ENCODE assay signal across 16 cellular contexts in genomic region chr7:144817001-144817400, GRCh38.
DNase-seq lines count a peak whose midpoint lies in the region; TF ChIP-seq lines count a peak whose summit lies in the region.
"Had no signal": no experiment of that assay in that cellular context is flagged by ENCODE, and none has a peak within 500 bp of the region (broad histone marks: within the 10 kb centered on the region; RNA-seq: fewer than 3 reads in every experiment).

No MANE protein-coding gene starts in this region.

- H3K9me3 Mint-ChIP-seq in activated naive CD4-positive, alpha-beta T cell treated with anti-CD3 and anti-CD28 coated beads, Interleukin-2, amount 50 U/mL, for 24 hours: no peaks in the 10 kb centered on the region
- H3K9me3 Mint-ChIP-seq: CD8-positive, alpha-beta memory T cell had no signal

- no peak for DNase-seq in activated naive CD4-positive, alpha-beta T cell treated with anti-CD3 and anti-CD28 coated beads, Interleukin-2, amount 50 U/mL, for 16 hours
- DNase-seq in epithelial cell of esophagus (ENCODE audit: low read depth) (peak; percentile 18), NCI-H82 (lab: John Stamatoyannopoulos, UW) (no peak), middle frontal gyrus (ENCODE audit: extremely low spot score, low spot score) (no peak)
- no peak for DNase-seq in activated CD4-positive, alpha-beta T cell treated with anti-CD3 and anti-CD28 coated beads, Interleukin-2, amount 50 U/mL, for 48 hours
- DNase-seq: 8988T; AML-193; Caco-2; CD8-positive, alpha-beta memory T cell; DND-41; GDM1; HCEC 1CT; HFFc6 had no signal

- no peak overlapping the region for H3K4me3 Mint-ChIP-seq in activated naive CD4-positive, alpha-beta T cell treated with anti-CD3 and anti-CD28 coated beads, Interleukin-2, amount 50 U/mL, for 24 hours
- H3K4me3 Mint-ChIP-seq: CD8-positive, alpha-beta memory T cell; HFFc6 had no signal

- H3K27me3 Mint-ChIP-seq in activated naive CD4-positive, alpha-beta T cell treated with anti-CD3 and anti-CD28 coated beads, Interleukin-2, amount 50 U/mL, for 24 hours: no peaks in the 10 kb centered on the region
- H3K27me3 Mint-ChIP-seq: CD8-positive, alpha-beta memory T cell had no signal

- peaks cover 92% of the 10 kb centered on the region for H3K4me1 Mint-ChIP-seq in activated naive CD4-positive, alpha-beta T cell treated with anti-CD3 and anti-CD28 coated beads, Interleukin-2, amount 50 U/mL, for 24 hours

- TF ChIP-seq CTCF in epithelial cell of esophagus (IDR thresholded peaks at IDR 0.05; ENCODE audit: insufficient read depth, low read depth, low read length, missing control alignments): no peak

- TF ChIP-seq RAD21 in Ishikawa (IDR thresholded peaks at IDR 0.05; ENCODE audit: low read depth): no peak

- no peak; the same call in 1 of the 2 replicates for TF ChIP-seq EP300 in Ishikawa (IDR thresholded peaks at IDR 0.05; ENCODE audit: borderline replicate concordance)

- H3K36me3 Mint-ChIP-seq in activated naive CD4-positive, alpha-beta T cell treated with anti-CD3 and anti-CD28 coated beads, Interleukin-2, amount 50 U/mL, for 24 hours: peaks cover 9% of the 10 kb centered on the region
- H3K36me3 Mint-ChIP-seq: CD8-positive, alpha-beta memory T cell had no signal

- peak overlapping the region; percentile 17 for H3K27ac Mint-ChIP-seq in activated naive CD4-positive, alpha-beta T cell treated with anti-CD3 and anti-CD28 coated beads, Interleukin-2, amount 50 U/mL, for 24 hours
- H3K27ac Mint-ChIP-seq: HFFc6 had no signal

- H3K4me3 ChIP-seq in epithelial cell of esophagus (ENCODE audit: low read length): no peak overlapping the region
- H3K4me3 ChIP-seq: BLaER1 treated with 17β-estradiol and CSF1 and Interleukin-3, amounts not matched to agents 10 nM and 100 nM had no signal

TF ChIP-seq in Ishikawa, 13 proteins besides CTCF, POLR2A, EP300 and RAD21:
- TF ChIP-seq, protein P1, sequence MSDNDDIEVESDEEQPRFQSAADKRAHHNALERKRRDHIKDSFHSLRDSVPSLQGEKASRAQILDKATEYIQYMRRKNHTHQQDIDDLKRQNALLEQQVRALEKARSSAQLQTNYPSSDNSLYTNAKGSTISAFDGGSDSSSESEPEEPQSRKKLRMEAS (IDR thresholded peaks at IDR 0.05): no peak
- TF ChIP-seq TCF12 (IDR thresholded peaks at IDR 0.05; ENCODE audit: low read depth): no peak
- TF ChIP-seq EGR1 (IDR thresholded peaks at IDR 0.05): no peak
- no peak for TF ChIP-seq ZBTB7A (IDR thresholded peaks at IDR 0.05; ENCODE audit: low read depth)
- TF ChIP-seq NFIC (IDR thresholded peaks at IDR 0.05): peak; percentile 54
- no peak for TF ChIP-seq FOXM1 (IDR thresholded peaks at IDR 0.05; ENCODE audit: borderline replicate concordance, low read depth)
- TF ChIP-seq, protein P2, sequence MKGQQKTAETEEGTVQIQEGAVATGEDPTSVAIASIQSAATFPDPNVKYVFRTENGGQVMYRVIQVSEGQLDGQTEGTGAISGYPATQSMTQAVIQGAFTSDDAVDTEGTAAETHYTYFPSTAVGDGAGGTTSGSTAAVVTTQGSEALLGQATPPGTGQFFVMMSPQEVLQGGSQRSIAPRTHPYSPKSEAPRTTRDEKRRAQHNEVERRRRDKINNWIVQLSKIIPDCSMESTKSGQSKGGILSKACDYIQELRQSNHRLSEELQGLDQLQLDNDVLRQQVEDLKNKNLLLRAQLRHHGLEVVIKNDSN (IDR thresholded peaks at IDR 0.05): no peak
- TF ChIP-seq CEBPB (IDR thresholded peaks at IDR 0.05): no peak
